In the genomic region with DNA sequence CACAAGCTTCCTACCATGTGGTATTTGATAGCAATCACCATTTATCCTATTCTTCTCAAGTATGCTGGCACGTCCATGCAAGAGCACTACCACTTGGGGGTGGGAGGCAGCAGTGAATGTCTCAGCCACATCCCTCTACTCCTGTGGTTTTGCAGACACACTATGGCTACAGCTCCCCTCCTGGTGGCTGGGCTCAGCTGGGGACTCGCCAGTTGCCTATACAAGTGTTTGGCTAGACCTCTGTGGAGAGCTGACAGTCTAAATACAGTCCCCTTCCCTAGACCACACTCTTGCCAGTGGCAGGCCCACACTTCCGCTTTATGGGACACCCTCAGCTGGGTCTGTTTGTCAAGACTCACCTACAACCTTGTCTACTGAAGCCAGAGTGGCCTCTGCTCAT, we compare ENCODE assay signal across 27 cellular contexts. TPM values are rescaled to one million over a fixed set of nuclear protein-coding genes. Genes with fewer than 3 reads are reported as not detected.
A peak's percentile ranks its signal among the peaks of the same experiment; 100 is the strongest.
DNase-seq lines count a peak whose midpoint lies in the region; ATAC-seq and TF ChIP-seq lines count a peak whose summit lies in the region.
"Had no signal": no experiment of that assay in that cellular context is flagged by ENCODE, and none has a peak within 500 bp of the region (broad histone marks: within the 10 kb centered on the region; RNA-seq: fewer than 3 reads in every experiment).

No MANE protein-coding gene starts in this region.

- H3K27ac ChIP-seq in neural progenitor cell (no peak overlapping the region), tibial artery (no peak overlapping the region)
- H3K27ac ChIP-seq: colonic mucosa, heart left ventricle, Peyer's patch, prostate gland, testis had no signal

- no peaks in the 10 kb centered on the region for H3K27me3 ChIP-seq in neural progenitor cell
- no peaks in the 10 kb centered on the region for H3K27me3 ChIP-seq in tibial artery
- H3K27me3 ChIP-seq: colonic mucosa, heart left ventricle, Peyer's patch, testis had no signal

- H3K36me3 ChIP-seq in neural progenitor cell (peaks cover 7% of the 10 kb centered on the region), tibial artery (no peaks in the 10 kb centered on the region)
- H3K36me3 ChIP-seq: colonic mucosa, heart left ventricle, Peyer's patch, prostate gland had no signal

- no peaks in the 10 kb centered on the region for H3K27me3 Mint-ChIP-seq in activated naive CD8-positive, alpha-beta T cell treated with anti-CD3 and anti-CD28 coated beads for 36 hours
- no peaks in the 10 kb centered on the region for H3K27me3 Mint-ChIP-seq in neural progenitor cell (ENCODE audit: insufficient read depth, low read depth)
- H3K27me3 Mint-ChIP-seq: activated naive CD4-positive, alpha-beta T cell treated with anti-CD3 and anti-CD28 coated beads, Interleukin-2, amount 10 ng/mL, durations not matched to agents 7 days and 5 days; CD4-positive, CD25-positive, alpha-beta regulatory T cell; stimulated activated naive B cell treated with anti-CD40 and anti-IgM and Interleukin-4, amounts not matched to agents 10 μg/mL and 1 μg/mL and 100 μg/mL, for 72 hours had no signal

- DNase-seq in activated naive CD4-positive, alpha-beta T cell treated with anti-CD3 and anti-CD28 coated beads, Interleukin-2, amount 50 U/mL, for 72 hours (ENCODE audit: low spot score in 2 of 2), result no peak
- no peak for DNase-seq in activated naive CD4-positive, alpha-beta T cell treated with anti-CD3 and anti-CD28 coated beads, Interleukin-2, amount 50 U/mL, for 16 hours
- peak; percentile 18 for DNase-seq in KBM-7
- no peak for DNase-seq in activated naive CD8-positive, alpha-beta T cell treated with anti-CD3 and anti-CD28 coated beads for 36 hours
- peak; percentile 22 for DNase-seq in neural progenitor cell (ENCODE audit: low spot score)
- DNase-seq in tibial artery, result no peak
- no peak for DNase-seq in NCI-H128 (lab: John Stamatoyannopoulos, UW; ENCODE audit: unreplicated experiment)
- no peak for DNase-seq in Ammon's horn (ENCODE audit: low spot score)
- DNase-seq: activated CD4-positive, CD25-positive, alpha-beta regulatory T cell; activated naive CD4-positive, alpha-beta T cell treated with anti-CD3 and anti-CD28 coated beads, Interleukin-2, amount 10 ng/mL, durations not matched to agents 7 days and 5 days; anterior cingulate cortex; colonic mucosa; effector memory CD4-positive, alpha-beta T cell; GDM1; heart left ventricle; IMR-90; left colon; NCI-H1105; NCI-H2029; NCI-H2227 treated with DMSO at 0.1 percent for 48 hours; NCI-H526 treated with DMSO at 0.1 percent for 48 hours; Peyer's patch; stimulated activated naive B cell treated with anti-CD40 and anti-IgM and Interleukin-4, amounts not matched to agents 10 μg/mL and 1 μg/mL and 100 μg/mL, for 72 hours; testis had no signal

- H3K4me2 ChIP-seq in neural progenitor cell, result no peak overlapping the region

- no peak overlapping the region for H3K4me3 ChIP-seq in neural progenitor cell
- H3K4me3 ChIP-seq in tibial artery, result no peak overlapping the region
- H3K4me3 ChIP-seq: colonic mucosa, heart left ventricle, Peyer's patch, prostate gland, testis had no signal

- H3K4me1 ChIP-seq in neural progenitor cell (peaks cover 5% of the 10 kb centered on the region), tibial artery (no peaks in the 10 kb centered on the region)
- H3K4me1 ChIP-seq: colonic mucosa, Peyer's patch, prostate gland, testis had no signal

- intact Hi-C loops in tibial artery (cut with DNase I; ENCODE audit: low total_unique reads), result no loop called here

- H4K20me1 ChIP-seq in neural progenitor cell (ENCODE audit: low read depth), result peaks cover 25% of the 10 kb centered on the region

- H3K27ac Mint-ChIP-seq in activated naive CD4-positive, alpha-beta T cell treated with anti-CD3 and anti-CD28 coated beads, Interleukin-2, amount 50 U/mL, for 72 hours, result peak overlapping the region; percentile 58 to 62
- peak overlapping the region; percentile 37 for H3K27ac Mint-ChIP-seq in activated naive CD8-positive, alpha-beta T cell treated with anti-CD3 and anti-CD28 coated beads for 36 hours
- no peak overlapping the region for H3K27ac Mint-ChIP-seq in neural progenitor cell
- H3K27ac Mint-ChIP-seq: activated naive CD4-positive, alpha-beta T cell treated with anti-CD3 and anti-CD28 coated beads, Interleukin-2, amount 10 ng/mL, durations not matched to agents 7 days and 5 days; CD4-positive, CD25-positive, alpha-beta regulatory T cell; stimulated activated naive B cell treated with anti-CD40 and anti-IgM and Interleukin-4, amounts not matched to agents 10 μg/mL and 1 μg/mL and 100 μg/mL, for 72 hours had no signal

- H3K9me3 ChIP-seq in neural progenitor cell (ENCODE audit: low read depth) (no peaks in the 10 kb centered on the region), tibial artery (no peaks in the 10 kb centered on the region)
- H3K9me3 ChIP-seq: colonic mucosa, heart left ventricle, Peyer's patch, prostate gland, testis had no signal

- TF ChIP-seq CTCF in neural progenitor cell (IDR thresholded peaks at IDR 0.05) (no peak), tibial artery (IDR thresholded peaks at IDR 0.05) (no peak)

- H3K4me1 Mint-ChIP-seq in activated naive CD8-positive, alpha-beta T cell treated with anti-CD3 and anti-CD28 coated beads for 36 hours, result peaks cover 5% of the 10 kb centered on the region
- no peaks in the 10 kb centered on the region for H3K4me1 Mint-ChIP-seq in neural progenitor cell
- H3K4me1 Mint-ChIP-seq: activated naive CD4-positive, alpha-beta T cell treated with anti-CD3 and anti-CD28 coated beads, Interleukin-2, amount 10 ng/mL, durations not matched to agents 7 days and 5 days; CD4-positive, CD25-positive, alpha-beta regulatory T cell; stimulated activated naive B cell treated with anti-CD40 and anti-IgM and Interleukin-4, amounts not matched to agents 10 μg/mL and 1 μg/mL and 100 μg/mL, for 72 hours had no signal

- no peak overlapping the region for H3K9ac ChIP-seq in neural progenitor cell

- H2AFZ ChIP-seq in neural progenitor cell (replicated peaks), result no peak overlapping the region

- in situ Hi-C loops in KBM-7 (cut with MboI; ENCODE audit: low pct_unique_long_range_greater_than_20kb, low sequenced_read_pairs), result no loop called here

- ATAC-seq in activated naive CD4-positive, alpha-beta T cell treated with anti-CD3 and anti-CD28 coated beads, Interleukin-2, amount 50 U/mL, for 72 hours, result no peak
- ATAC-seq: sciatic nerve; stimulated activated naive B cell treated with anti-CD40 and anti-IgM and Interleukin-4, amounts not matched to agents 10 μg/mL and 1 μg/mL and 100 μg/mL, for 72 hours had no signal

- H3K79me2 ChIP-seq in neural progenitor cell (ENCODE audit: low read depth), result peaks cover 38% of the 10 kb centered on the region

- H3K9me3 Mint-ChIP-seq in activated naive CD4-positive, alpha-beta T cell treated with anti-CD3 and anti-CD28 coated beads, Interleukin-2, amount 50 U/mL, for 72 hours, result no peaks in the 10 kb centered on the region
- H3K9me3 Mint-ChIP-seq in activated naive CD8-positive, alpha-beta T cell treated with anti-CD3 and anti-CD28 coated beads for 36 hours, result no peaks in the 10 kb centered on the region
- H3K9me3 Mint-ChIP-seq in neural progenitor cell, result no peaks in the 10 kb centered on the region
- H3K9me3 Mint-ChIP-seq: activated naive CD4-positive, alpha-beta T cell treated with anti-CD3 and anti-CD28 coated beads, Interleukin-2, amount 10 ng/mL, durations not matched to agents 7 days and 5 days had no signal

- H3K36me3 Mint-ChIP-seq in activated naive CD4-positive, alpha-beta T cell treated with anti-CD3 and anti-CD28 coated beads, Interleukin-2, amount 50 U/mL, for 72 hours, result peaks cover 1 to 9% of the 10 kb centered on the region in 2 donors
- H3K36me3 Mint-ChIP-seq in activated naive CD8-positive, alpha-beta T cell treated with anti-CD3 and anti-CD28 coated beads for 36 hours, result peaks cover 7% of the 10 kb centered on the region
- peaks cover 44% of the 10 kb centered on the region for H3K36me3 Mint-ChIP-seq in neural progenitor cell
- H3K36me3 Mint-ChIP-seq: activated naive CD4-positive, alpha-beta T cell treated with anti-CD3 and anti-CD28 coated beads, Interleukin-2, amount 10 ng/mL, durations not matched to agents 7 days and 5 days; CD4-positive, CD25-positive, alpha-beta regulatory T cell; stimulated activated naive B cell treated with anti-CD40 and anti-IgM and Interleukin-4, amounts not matched to agents 10 μg/mL and 1 μg/mL and 100 μg/mL, for 72 hours had no signal

- H3K4me3 Mint-ChIP-seq in activated naive CD8-positive, alpha-beta T cell treated with anti-CD3 and anti-CD28 coated beads for 36 hours, result no peak overlapping the region
- H3K4me3 Mint-ChIP-seq in neural progenitor cell, result no peak overlapping the region
- H3K4me3 Mint-ChIP-seq: activated naive CD4-positive, alpha-beta T cell treated with anti-CD3 and anti-CD28 coated beads, Interleukin-2, amount 10 ng/mL, durations not matched to agents 7 days and 5 days; CD4-positive, CD25-positive, alpha-beta regulatory T cell; stimulated activated naive B cell treated with anti-CD40 and anti-IgM and Interleukin-4, amounts not matched to agents 10 μg/mL and 1 μg/mL and 100 μg/mL, for 72 hours had no signal

- no peaks in the 10 kb centered on the region for H3F3A ChIP-seq in neural progenitor cell (ENCODE audit: low read depth)

RNA-seq across cellular contexts. Expression of a gene that starts 53.2 kb away (rescaled TPM):
- total RNA-seq in activated naive CD4-positive, alpha-beta T cell treated with anti-CD3 and anti-CD28 coated beads, Interleukin-2, amount 50 U/mL, for 72 hours, result 10 to 100 TPM; 15.6 to 17.3 TPM
- 10 to 100 TPM; 12.0 to 13.8 TPM for total RNA-seq in activated naive CD8-positive, alpha-beta T cell treated with anti-CD3 and anti-CD28 coated beads for 36 hours
- 72.5 and 87.9 TPM in 2 replicates for total RNA-seq in neural progenitor cell (ENCODE audit: low replicate concordance)

Comparison
In these comparisons a context has a peak if more than half of its experiments do, and no peak if none do; other contexts are left out.
1. DNase-seq: peak in KBM-7 (single experiment) and neural progenitor cell (single experiment); none in activated naive CD4-positive, alpha-beta T cell treated with anti-CD3 and anti-CD28 coated beads, Interleukin-2, amount 50 U/mL, for 72 hours (0 of 2), activated naive CD4-positive, alpha-beta T cell treated with anti-CD3 and anti-CD28 coated beads, Interleukin-2, amount 50 U/mL, for 16 hours (single experiment), activated naive CD8-positive, alpha-beta T cell treated with anti-CD3 and anti-CD28 coated beads for 36 hours (single experiment), tibial artery (0 of 2), NCI-H128 (single experiment) and Ammon's horn (single experiment).